In genomic region chr3:183114779-183115178, GRCh38 we compare ENCODE assay signal across 16 cellular contexts. TPM values are rescaled to one million over a fixed set of nuclear protein-coding genes. Genes with fewer than 3 reads are reported as not detected.
DNase-seq lines count a peak whose midpoint lies in the region; ATAC-seq and TF ChIP-seq lines count a peak whose summit lies in the region.
"Had no signal": no experiment of that assay in that cellular context is flagged by ENCODE, and none has a peak within 500 bp of the region (broad histone marks: within the 10 kb centered on the region; RNA-seq: fewer than 3 reads in every experiment).

No MANE protein-coding gene starts in this region.

- H3K9ac ChIP-seq in SK-N-SH (no peak overlapping the region), iPS-20b (ENCODE audit: low read depth, low read length) (peak overlapping the region; percentile 62; the same call in 1 of the 2 replicates)

- peak; percentile 47 for DNase-seq in ELF-1 (ENCODE audit: low read depth, low spot score)
- peak; percentile 22 for DNase-seq in NCI-H1436 treated with DMSO at 0.1 percent for 48 hours (lab: John Stamatoyannopoulos, UW)
- DNase-seq in SK-N-SH, result peak; percentile 27
- DNase-seq in A673 (ENCODE audit: low spot score), result no peak
- no peak for DNase-seq in Calu3
- DNase-seq in Kasumi-1 (lab: John Stamatoyannopoulos, UW), result no peak
- DNase-seq: activated CD4-positive, CD25-positive, alpha-beta regulatory T cell; activated CD8-positive, alpha-beta memory T cell treated with anti-CD3 and anti-CD28 coated beads, Interleukin-2, amount 50 U/mL, for 48 hours; activated naive CD4-positive, alpha-beta T cell treated with anti-CD3 and anti-CD28 coated beads, Interleukin-2, amount 50 U/mL, for 16 hours; foreskin melanocyte; NCI-H1694; stimulated activated CD4-positive, alpha-beta T cell treated with anti-CD3 and anti-CD28 coated beads, Interleukin-4, amount 100 ng/mL, for 24 hours; SW 1271; trophoblast cell had no signal

- H3K27me3 ChIP-seq in SK-N-SH (ENCODE audit: insufficient read depth) (peaks cover 21% of the 10 kb centered on the region), iPS-20b (ENCODE audit: insufficient read depth, low read length) (peaks cover 18% of the 10 kb centered on the region), A673 (replicated peaks; ENCODE audit: insufficient read depth, low read depth, low read length, poor library complexity) (peaks cover 11% of the 10 kb centered on the region)

- CTCF ChIA-PET in SK-N-SH (lab: Yijun Ruan, JAX) (interaction anchor here (7.2 kb wide), 1 partner anchor 269 kb away, joined by 42 read pairs; no protein-coding TSS in a partner anchor), A673 (lab: Charles Lee) (interaction anchor here (1.0 kb wide), 1 partner anchor 400 kb away, joined by 3 read pairs; no protein-coding TSS in a partner anchor), Calu3 (lab: Charles Lee) (no interaction called here)

- H3K4me3 ChIP-seq in SK-N-SH (ENCODE audit: low read depth in 2 of 2, low read length in 1 of 2) (no peak overlapping the region), iPS-20b (ENCODE audit: low read length) (peak overlapping the region; percentile 40), A673 (ENCODE audit: low read depth, low read length, poor library complexity, severe bottlenecking) (no peak overlapping the region)

- H3K27ac ChIP-seq in SK-N-SH (ENCODE audit: low read depth in 2 of 2, low read length in 1 of 2), result no peak overlapping the region
- peak overlapping the region; percentile 33 for H3K27ac ChIP-seq in iPS-20b (ENCODE audit: low read length)
- no peak overlapping the region for H3K27ac ChIP-seq in A673 (ENCODE audit: low read depth, low read length, poor library complexity, severe bottlenecking)

- no peak for TF ChIP-seq RAD21 in SK-N-SH (IDR thresholded peaks at IDR 0.05; ENCODE audit: low read length)

- ATAC-seq in GM21528 (IDR thresholded peaks at IDR 0.05; ENCODE audit: low FRiP score, unreplicated experiment), result no peak

- no peak overlapping the region for H2AFZ ChIP-seq in SK-N-SH (ENCODE audit: low read depth)

- 48% methylated on average over 5 of the region's 6 CpGs for WGBS in SK-N-SH (ENCODE audit: low lambda C conversion rate)

- H3K4me1 Mint-ChIP-seq in Calu3 (ENCODE audit: low read depth, unreplicated experiment), result peaks cover 19% of the 10 kb centered on the region

- H3K9me2 ChIP-seq in SK-N-SH, result no peaks in the 10 kb centered on the region

- H3K9me3 ChIP-seq in SK-N-SH, result no peaks in the 10 kb centered on the region
- no peaks in the 10 kb centered on the region for H3K9me3 ChIP-seq in iPS-20b (ENCODE audit: insufficient read depth, low read depth, low read length)
- no peaks in the 10 kb centered on the region for H3K9me3 ChIP-seq in A673 (ENCODE audit: low read depth, low read length, poor library complexity, severe bottlenecking)

- no peak overlapping the region for H3K27ac Mint-ChIP-seq in Calu3 (ENCODE audit: unreplicated experiment)

- no peak for TF ChIP-seq CTCF in SK-N-SH (IDR thresholded peaks at IDR 0.05)
- TF ChIP-seq CTCF in A673 (conservative IDR thresholded peaks at IDR 0.05; ENCODE audit: low read depth, low read length), result no peak
- TF ChIP-seq CTCF in Calu3 (IDR thresholded peaks at IDR 0.05; ENCODE audit: unreplicated experiment), result no peak

- H3K9me3 Mint-ChIP-seq in Calu3 (ENCODE audit: low read depth, unreplicated experiment), result peaks cover 3% of the 10 kb centered on the region

- H3K4me2 ChIP-seq in SK-N-SH, result no peak overlapping the region

- TF ChIP-seq EP300 in SK-N-SH (IDR thresholded peaks at IDR 0.05; ENCODE audit: borderline replicate concordance in 1 of 2, low read depth in 1 of 2, low read length in 1 of 2), result no peak

- H3K4me3 Mint-ChIP-seq in Calu3 (ENCODE audit: low read depth, unreplicated experiment), result no peak overlapping the region

- H3K36me3 Mint-ChIP-seq in Calu3 (ENCODE audit: insufficient read depth, unreplicated experiment), result peaks cover 11% of the 10 kb centered on the region

- H3K4me1 ChIP-seq in SK-N-SH (ENCODE audit: control insufficient read depth in 1 of 2, insufficient read depth in 2 of 2, low read depth in 1 of 2, low read length in 1 of 2), result peaks cover 0 to 21% of the 10 kb centered on the region in 2 experiments; a peak in 1 of 4 replicates
- peaks cover 21% of the 10 kb centered on the region for H3K4me1 ChIP-seq in iPS-20b (ENCODE audit: insufficient read depth, low read length)
- no peaks in the 10 kb centered on the region for H3K4me1 ChIP-seq in A673 (ENCODE audit: insufficient read depth, low read length, poor library complexity, severe bottlenecking)

- BruUV-seq in A673 (replicated peaks; lab: Mats Ljungman, UMichigan), result no TSS peak
- no TSS peak for BruUV-seq in Calu3 (replicated peaks; lab: Mats Ljungman, UMichigan)

- POLR2A ChIA-PET in SK-N-SH (lab: Yijun Ruan, JAX), result interaction anchor here (0.6 kb wide), 1 partner anchor 665 kb away, joined by 4 read pairs; no protein-coding TSS in a partner anchor
- POLR2A ChIA-PET in A673 (lab: Charles Lee; ENCODE audit: low non-redundant PET), result no interaction called here

- H3F3A ChIP-seq in SK-N-SH (replicated peaks; ENCODE audit: insufficient read depth), result no peaks in the 10 kb centered on the region

- H4K20me1 ChIP-seq in SK-N-SH (ENCODE audit: insufficient read depth), result no peaks in the 10 kb centered on the region

- intact Hi-C loops in A673 (cut with micrococcal nuclease; ENCODE audit: unreplicated experiment) (loop anchor here (5.0 kb wide), 2 partner anchors 207 to 402 kb away; no protein-coding TSS in a partner anchor), Calu3 (cut with micrococcal nuclease; ENCODE audit: unreplicated experiment) (no loop called here)

- H3K36me3 ChIP-seq in SK-N-SH (replicated peaks in 1 of 2; ENCODE audit: control insufficient read depth in 1 of 2, insufficient read depth in 2 of 2, low read length in 1 of 2), result no peaks in the 10 kb centered on the region
- H3K36me3 ChIP-seq in iPS-20b (ENCODE audit: insufficient read depth, low read depth, low read length), result no peaks in the 10 kb centered on the region
- H3K36me3 ChIP-seq in A673 (ENCODE audit: insufficient read depth, low read length, poor library complexity, severe bottlenecking), result no peaks in the 10 kb centered on the region

- H3K79me2 ChIP-seq in SK-N-SH (ENCODE audit: insufficient read depth), result no peaks in the 10 kb centered on the region

- H3K27me3 Mint-ChIP-seq in Calu3 (ENCODE audit: unreplicated experiment), result peaks cover 34% of the 10 kb centered on the region

TF ChIP-seq in SK-N-SH, 30 proteins besides CTCF, POLR2A, EP300 and RAD21 (continues in another document):
- TF ChIP-seq POLR2AphosphoS5 (IDR thresholded peaks at IDR 0.05; ENCODE audit: low read depth, low read length), result no peak
- no peak for TF ChIP-seq TAF1 (IDR thresholded peaks at IDR 0.05; ENCODE audit: borderline replicate concordance, low read depth, low read length)
- TF ChIP-seq REST (IDR thresholded peaks at IDR 0.05; ENCODE audit: low read depth, low read length), result no peak
- no peak for TF ChIP-seq FOXJ3 (CRISPR knock-in tag; IDR thresholded peaks at IDR 0.05)
- TF ChIP-seq GABPA (IDR thresholded peaks at IDR 0.05; ENCODE audit: low read depth), result no peak
- no peak for TF ChIP-seq RCOR1 (IDR thresholded peaks at IDR 0.05; ENCODE audit: low read length)
- no peak for TF ChIP-seq USF1 (IDR thresholded peaks at IDR 0.05; ENCODE audit: borderline replicate concordance, low read depth)
- TF ChIP-seq SMC3 (IDR thresholded peaks at IDR 0.05; ENCODE audit: low read depth, low read length), result no peak
- no peak for TF ChIP-seq CHD2 (IDR thresholded peaks at IDR 0.05; ENCODE audit: low read length, partially characterized antibody)
- no peak for TF ChIP-seq NRF1 (IDR thresholded peaks at IDR 0.05; ENCODE audit: low read depth, low read length)
- no peak for TF ChIP-seq FOXM1 (IDR thresholded peaks at IDR 0.05; ENCODE audit: low read depth)
- TF ChIP-seq FOSL2 (IDR thresholded peaks at IDR 0.05; ENCODE audit: borderline replicate concordance, low read depth), result no peak
- no peak for TF ChIP-seq GATA2 (CRISPR knock-in tag; IDR thresholded peaks at IDR 0.05)

RNA-seq across cellular contexts. Expression of gene MCCC1, which starts 15.5 kb away (rescaled TPM):
- 15.4 and 19.4 TPM in 2 replicates for polyA plus RNA-seq in SK-N-SH (2012; rRNA removed)
- polyA plus RNA-seq in SK-N-SH (2012; cell fraction: cytosol; rRNA removed), result 17.6 and 18.1 TPM in 2 replicates
- polyA plus RNA-seq in SK-N-SH (2012; cell fraction: nucleus; rRNA removed), result 12.9 and 19.6 TPM in 2 replicates
- total RNA-seq in A673 (2021) (19.2 and 27.4 TPM in 2 replicates), Calu3 (2022) (74.7 and 87.5 TPM in 2 replicates)

RNA-seq across cellular contexts. Expression of gene LAMP3, which starts 47.8 kb away (rescaled TPM):
- 0.06 and 0.21 TPM in 2 replicates for polyA plus RNA-seq in SK-N-SH (2012; rRNA removed)
- polyA plus RNA-seq in SK-N-SH (2012; cell fraction: cytosol; rRNA removed), result 0.06 and 0.14 TPM in 2 replicates
- polyA plus RNA-seq in SK-N-SH (2012; cell fraction: nucleus; rRNA removed), result 0.01 and 0.07 TPM in 2 replicates
- total RNA-seq in A673 (2021) (0.70 and 1.0 TPM in 2 replicates), Calu3 (2022) (20.5 and 39.7 TPM in 2 replicates)

Comparison
In these comparisons a context has a peak if more than half of its experiments do, and no peak if none do; other contexts are left out.
1. DNase-seq: peak in ELF-1 (single experiment), NCI-H1436 treated with DMSO at 0.1 percent for 48 hours (single experiment) and SK-N-SH (single experiment); none in A673 (single experiment), Calu3 (single experiment) and Kasumi-1 (0 of 2).
2. RNA of gene LAMP3, which starts 47.8 kb away (total RNA-seq): 20.5 to 39.7 TPM in Calu3; 0.70 to 1.0 TPM in A673; every median in the first group is over 10 times any median in the second.